11 cellular contexts compared by ENCODE assay signal in genomic region chr14:76091036-76091435, GRCh38.
DNase-seq lines count a peak whose midpoint lies in the region; ATAC-seq, FAIRE-seq and TF ChIP-seq lines count a peak whose summit lies in the region.
"Had no signal": no experiment of that assay in that cellular context is flagged by ENCODE, and none has a peak within 500 bp of the region (broad histone marks: within the 10 kb centered on the region; RNA-seq: fewer than 3 reads in every experiment).

No MANE protein-coding gene starts in this region.

- 2% methylated on average over 10 of the region's 10 CpGs for WGBS in K562 (ENCODE audit: insufficient coverage, low coverage, missing lambda C conversion rate)

- TF ChIP-seq CTCF in K562 (IDR thresholded peaks at IDR 0.05 in 2 of 3, conservative IDR thresholded peaks at IDR 0.05 in 1 of 3; ENCODE audit: insufficient read depth in 2 of 3, low read depth in 1 of 3, low read length in 3 of 3) (peak; percentile 61 to 65 (median 62)), kidney epithelial cell (IDR thresholded peaks at IDR 0.05; ENCODE audit: insufficient read depth, low read length, poor library complexity, severe bottlenecking) (peak; percentile 18)

- no peaks in the 10 kb centered on the region; a peak in 1 of 5 replicates for H3K4me1 ChIP-seq in K562 (replicated peaks in 1 of 2; ENCODE audit: control insufficient read depth in 2 of 2, insufficient read depth in 2 of 2, low read length in 2 of 2)

- no peak for TF ChIP-seq EP300 in K562 (IDR thresholded peaks at IDR 0.05; ENCODE audit: low read length)

- H3K27me3 ChIP-seq in K562 (ENCODE audit: control insufficient read depth in 2 of 2, insufficient read depth in 2 of 2, low read length in 2 of 2), result peaks cover 5 to 18% of the 10 kb centered on the region in 2 experiments; a peak in 3 of 5 replicates
- peaks cover 2% of the 10 kb centered on the region for H3K27me3 ChIP-seq in kidney epithelial cell (ENCODE audit: control insufficient read depth, insufficient read depth, low read length)

- H4K20me1 ChIP-seq in K562 (replicated peaks; ENCODE audit: control insufficient read depth, insufficient read depth, low read length), result no peaks in the 10 kb centered on the region

- no peak overlapping the region for H3K4me2 ChIP-seq in K562 (ENCODE audit: insufficient read depth, low read length)
- H3K4me2 ChIP-seq: PC-9 had no signal

- peak; percentile 86 for FAIRE-seq in K562 (lab: Jason Lieb, UNC)
- no peak for FAIRE-seq in urothelium cell line (lab: Jason Lieb, UNC)
- FAIRE-seq in GM12892 (lab: Jason Lieb, UNC), result no peak

- H3K4me3 ChIP-seq in K562, result no peak overlapping the region
- H3K4me3 ChIP-seq in kidney epithelial cell (ENCODE audit: low read depth, low read length), result no peak overlapping the region
- H3K4me3 ChIP-seq: PC-9 had no signal

- in situ Hi-C loops in K562 (cut with MboI), result no loop called here

- no peaks in the 10 kb centered on the region for H3K79me2 ChIP-seq in K562 (ENCODE audit: control insufficient read depth, insufficient read depth, low read length)

- TF ChIP-seq POLR2A in K562 (conservative IDR thresholded peaks at IDR 0.05) (no peak), GM12892 (IDR thresholded peaks at IDR 0.05; ENCODE audit: low read depth, low read length) (no peak)

- CTCF ChIA-PET in K562 (lab: Yijun Ruan, JAX; ENCODE audit: low intra/inter-chr PET ratio), result interaction anchor here (0.7 to 1.0 kb wide), 3 partner anchors 39 to 41 kb away, joined by 3 to 6 read pairs (median 4); no protein-coding TSS in a partner anchor

- no peak overlapping the region for H3K27ac ChIP-seq in K562 (ENCODE audit: extremely low read depth, low read depth, low read length)
- H3K27ac ChIP-seq: HL-60, PC-9 had no signal

- TF ChIP-seq RAD21 in K562 (CRISPR knock-in tag; conservative IDR thresholded peaks at IDR 0.05 in 1 of 2, IDR thresholded peaks at IDR 0.05 in 1 of 2), result peak; percentile 36 to 73

- POLR2A ChIA-PET in K562 (lab: Yijun Ruan, JAX), result no interaction called here

- ATAC-seq in K562, result peak; percentile 99

- no peaks in the 10 kb centered on the region for H3K36me3 ChIP-seq in K562 (ENCODE audit: control insufficient read depth, insufficient read depth, low read length)
- H3K36me3 ChIP-seq in kidney epithelial cell (ENCODE audit: control insufficient read depth, insufficient read depth, low read length), result no peaks in the 10 kb centered on the region

- DNase-seq in NOMO-1 treated with DMSO at 0.1 percent for 48 hours (lab: John Stamatoyannopoulos, UW; ENCODE audit: unreplicated experiment), result peak; percentile 3
- DNase-seq in NOMO-1 (lab: John Stamatoyannopoulos, UW; ENCODE audit: unreplicated experiment in 2 of 2), result no peak
- DNase-seq in K562 (ENCODE audit: extremely low read depth in 1 of 4, low spot score in 3 of 4), result peak; percentile 54 to 73 (median 61)
- DNase-seq in kidney epithelial cell (ENCODE audit: low read depth), result no peak
- peak; percentile 31 for DNase-seq in urothelium cell line (ENCODE audit: low spot score)
- DNase-seq in activated CD4-positive, alpha-beta T cell treated with anti-CD3 and anti-CD28 coated beads for 1 hour, result no peak
- DNase-seq in COR-L47 (lab: John Stamatoyannopoulos, UW), result no peak
- no peak for DNase-seq in GM12892 (ENCODE audit: insufficient read length)
- DNase-seq: activated T-cell treated with anti-CD3 and anti-CD28 coated beads, Interleukin-2, amount 50 U/mL, for 1 hour had no signal

- BruUV-seq in K562 (replicated peaks; lab: Mats Ljungman, UMichigan), result no TSS peak

- no peaks in the 10 kb centered on the region for H3K9me1 ChIP-seq in K562 (ENCODE audit: control insufficient read depth, insufficient read depth, low read length)

- H3K9me3 ChIP-seq in K562 (replicated peaks; ENCODE audit: control insufficient read depth, insufficient read depth, low read depth, low read length), result no peaks in the 10 kb centered on the region

- intact Hi-C loops in K562 (cut with micrococcal nuclease), result loop anchor here (1.0 kb wide), 1 partner anchor 40 kb away; no protein-coding TSS in a partner anchor

- peak overlapping the region in 1 of 2 experiments; percentile 35; a peak in 1 of 4 replicates for H3K9ac ChIP-seq in K562 (ENCODE audit: insufficient read depth in 1 of 2, low read depth in 2 of 2, low read length in 2 of 2)

- peak overlapping the region; percentile 64 for H2AFZ ChIP-seq in K562 (ENCODE audit: low read depth, low read length)
- H2AFZ ChIP-seq: PC-9 had no signal

TF ChIP-seq in K562, 482 proteins besides CTCF, POLR2A, EP300 and RAD21 (continues in another document):
- peak; percentile 54; the same call in 1 of the 2 replicates for TF ChIP-seq L3MBTL2 (IDR thresholded peaks at IDR 0.05)
- TF ChIP-seq MAX (CRISPR knock-in tag; IDR thresholded peaks at IDR 0.05), result 0 out of 2 replicates have a peak, but pooled peaks have one; percentile 46
- 0 out of 2 replicates have a peak, but pooled peaks have one; percentile 17 for TF ChIP-seq CREM (IDR thresholded peaks at IDR 0.05; ENCODE audit: low read depth)
- TF ChIP-seq ZNF57 (CRISPR knock-in tag; IDR thresholded peaks at IDR 0.05), result no peak
- no peak for TF ChIP-seq ZNF436 (CRISPR knock-in tag; IDR thresholded peaks at IDR 0.05)
- TF ChIP-seq PHF21A (IDR thresholded peaks at IDR 0.05; ENCODE audit: borderline replicate concordance, low read depth), result no peak
- TF ChIP-seq ZNF41 (CRISPR knock-in tag; conservative IDR thresholded peaks at IDR 0.05), result no peak
- TF ChIP-seq E2F6 (IDR thresholded peaks at IDR 0.05; ENCODE audit: borderline replicate concordance in 1 of 2, extremely low read depth in 1 of 2, insufficient read depth in 1 of 2, insufficient read length in 1 of 2, low read depth in 1 of 2, low read length in 1 of 2, poor library complexity in 1 of 2, severe bottlenecking in 1 of 2), result peak in 1 of 2 experiments; percentile 62

Comparison
In these comparisons a context has a peak if more than half of its experiments do, and no peak if none do; other contexts are left out.
1. DNase-seq: peak in NOMO-1 treated with DMSO at 0.1 percent for 48 hours (single experiment), K562 (4 of 4) and urothelium cell line (single experiment); none in NOMO-1 (0 of 2), kidney epithelial cell (single experiment), activated CD4-positive, alpha-beta T cell treated with anti-CD3 and anti-CD28 coated beads for 1 hour (single experiment), COR-L47 (single experiment) and GM12892 (single experiment).